Comparison of ENCODE assay signal across 21 cellular contexts in genomic region chr14:36751920-36752319, GRCh38.
"Had no signal": no experiment of that assay in that cellular context is flagged by ENCODE, and none has a peak within 500 bp of the region (broad histone marks: within the 10 kb centered on the region; RNA-seq: fewer than 3 reads in every experiment).

No MANE protein-coding gene starts in this region.

- H3K4me3 ChIP-seq: dorsolateral prefrontal cortex, lower lobe of right lung, ovary, right lobe of liver, thoracic aorta, tibial nerve, upper lobe of right lung, uterus had no signal

- H3K36me3 ChIP-seq: lower lobe of right lung, ovary, right lobe of liver, thoracic aorta, tibial nerve, upper lobe of right lung, uterus had no signal

- DNase-seq: dorsolateral prefrontal cortex; effector CD4-positive, alpha-beta T cell; erythroblast; hypothalamus; immature natural killer cell; islet precursor cell; kidney glomerular epithelial cell; left ventricle myocardium superior; lower lobe of right lung; natural killer cell; occipital lobe; ovary; right lobe of liver; small intestine; stimulated activated CD4-positive, alpha-beta T cell treated with anti-CD3 and anti-CD28 coated beads, Interleukin-15, amount 100 ng/mL, for 24 hours; stimulated activated CD4-positive, alpha-beta T cell treated with anti-CD3 and anti-CD28 coated beads, Interleukin-2, amount 100 ng/mL, for 48 hours; stimulated activated naive B cell treated with anti-CD40 and anti-IgM and Interleukin-4, amounts not matched to agents 10 μg/mL and 1 μg/mL and 100 μg/mL, for 72 hours; upper lobe of right lung; uterus had no signal

- H3K27me3 ChIP-seq: ovary, right lobe of liver, tibial nerve, upper lobe of right lung, uterus had no signal

- H3K4me1 ChIP-seq: lower lobe of right lung, right lobe of liver, tibial nerve, upper lobe of right lung, uterus had no signal

- H3K9me3 ChIP-seq: lower lobe of right lung, ovary, right lobe of liver, thoracic aorta, upper lobe of right lung, uterus had no signal

- H3K27ac ChIP-seq: dorsolateral prefrontal cortex, lower lobe of right lung, ovary, right lobe of liver, thoracic aorta, tibial nerve, upper lobe of right lung, uterus had no signal
